ENCODE assay signal across 8 cellular contexts in the genomic region with DNA sequence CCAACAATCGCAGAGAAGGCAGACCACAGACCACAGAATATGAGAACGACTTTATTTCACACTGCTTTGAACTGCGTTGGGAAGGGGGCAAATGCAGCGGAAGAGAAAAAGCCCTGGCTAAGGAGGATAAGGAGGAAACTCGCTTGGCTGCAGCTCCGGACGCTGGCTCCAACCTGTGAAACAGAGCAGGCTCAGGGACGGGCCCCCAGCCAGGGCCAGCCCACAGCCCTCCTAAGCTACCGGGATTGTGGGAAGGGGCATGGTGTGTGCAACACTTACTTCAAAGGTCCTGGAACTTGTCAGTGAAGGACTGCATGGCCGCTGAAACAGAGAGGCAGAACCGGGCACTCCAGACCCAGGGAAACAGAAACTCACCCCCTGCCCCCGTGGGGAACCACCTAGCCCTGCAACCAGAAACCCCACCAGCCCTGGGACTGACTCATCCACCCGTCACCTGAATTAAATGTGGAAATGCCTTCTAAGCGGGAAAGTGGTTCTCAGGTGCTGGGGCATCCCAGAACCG. TPM values are rescaled to one million over a fixed set of nuclear protein-coding genes. Genes with fewer than 3 reads are reported as not detected.
DNase-seq lines count a peak whose midpoint lies in the region; ATAC-seq and TF ChIP-seq lines count a peak whose summit lies in the region.
"Not testable (repeated sequence)": the region's sequence is repeated elsewhere in the genome, so short reads cannot be mapped to it uniquely, and the experiment has no call there.
"Had no signal": no experiment of that assay in that cellular context is flagged by ENCODE, and none has a peak within 500 bp of the region (broad histone marks: within the 10 kb centered on the region; RNA-seq: fewer than 3 reads in every experiment).

No MANE protein-coding gene starts in this region.

- not testable (repeated sequence) for BruUV-seq in PC-3 (replicated peaks; lab: Mats Ljungman, UMichigan)

- not testable (repeated sequence) for H3K9me3 Mint-ChIP-seq in activated CD4-positive, alpha-beta T cell treated with anti-CD3 and anti-CD28 coated beads for 36 hours (ENCODE audit: low read depth); activated T-cell treated with anti-CD3 and anti-CD28 coated beads, Interleukin-2, amount 50 U/mL, for 72 hours; activated naive CD4-positive, alpha-beta T cell treated with anti-CD3 and anti-CD28 coated beads, Interleukin-2, amount 50 U/mL, for 72 hours
- H3K9me3 Mint-ChIP-seq in endodermal cell, result peaks cover 69% of the 10 kb centered on the region

- peak overlapping the region; percentile 46 for H3K4me2 ChIP-seq in BLaER1
- H3K4me2 ChIP-seq in PC-3 (ENCODE audit: low read length), result peak overlapping the region; percentile 48

- H3K36me3 ChIP-seq in BLaER1; PC-3 (ENCODE audit: low read depth, low read length); endodermal cell (ENCODE audit: control insufficient read depth, insufficient read depth, low read length): not testable (repeated sequence)

- peaks cover 18% of the 10 kb centered on the region for H3K4me1 Mint-ChIP-seq in activated CD4-positive, alpha-beta T cell treated with anti-CD3 and anti-CD28 coated beads for 36 hours
- peaks cover 23% of the 10 kb centered on the region for H3K4me1 Mint-ChIP-seq in activated T-cell treated with anti-CD3 and anti-CD28 coated beads, Interleukin-2, amount 50 U/mL, for 72 hours (ENCODE audit: low read depth)
- not testable (repeated sequence) for H3K4me1 Mint-ChIP-seq in endodermal cell

- intact Hi-C loops in PC-3 (cut with micrococcal nuclease), result loop anchor here (2.0 kb wide), 1 partner anchor 257 kb away; no protein-coding TSS in a partner anchor
- intact Hi-C loops in activated CD4-positive, alpha-beta T cell treated with anti-CD3 and anti-CD28 coated beads for 36 hours (cut with DNase I, micrococcal nuclease), result not testable (repeated sequence)

- H3K9me2 ChIP-seq in PC-3 (replicated peaks; ENCODE audit: low read length), result not testable (repeated sequence)

- H3K79me2 ChIP-seq in PC-3 (ENCODE audit: low read length), result not testable (repeated sequence)

- not testable (repeated sequence) for DNase-seq in PC-3; activated CD4-positive, alpha-beta T cell treated with anti-CD3 and anti-CD28 coated beads for 36 hours; activated T-cell treated with anti-CD3 and anti-CD28 coated beads, Interleukin-2, amount 50 U/mL, for 72 hours; activated naive CD4-positive, alpha-beta T cell treated with anti-CD3 and anti-CD28 coated beads, Interleukin-2, amount 50 U/mL, for 72 hours (ENCODE audit: low spot score in 2 of 2)
- DNase-seq in endodermal cell, result peak; percentile 41
- peak; percentile 5 for DNase-seq in stimulated activated naive CD8-positive, alpha-beta T cell treated with anti-CD3 and anti-CD28 coated beads, Interleukin-15, Interleukin-2, amounts not matched to agents 100 U/mL and 50 U/mL, for 24 hours

- peaks cover 21% of the 10 kb centered on the region for H3K27me3 Mint-ChIP-seq in activated CD4-positive, alpha-beta T cell treated with anti-CD3 and anti-CD28 coated beads for 36 hours
- peaks cover 65% of the 10 kb centered on the region for H3K27me3 Mint-ChIP-seq in activated T-cell treated with anti-CD3 and anti-CD28 coated beads, Interleukin-2, amount 50 U/mL, for 72 hours (ENCODE audit: low read depth)
- not testable (repeated sequence) for H3K27me3 Mint-ChIP-seq in endodermal cell (ENCODE audit: insufficient read depth)

- H3K27ac Mint-ChIP-seq in activated CD4-positive, alpha-beta T cell treated with anti-CD3 and anti-CD28 coated beads for 36 hours; activated T-cell treated with anti-CD3 and anti-CD28 coated beads, Interleukin-2, amount 50 U/mL, for 72 hours; activated naive CD4-positive, alpha-beta T cell treated with anti-CD3 and anti-CD28 coated beads, Interleukin-2, amount 50 U/mL, for 72 hours; endodermal cell: not testable (repeated sequence)

- TF ChIP-seq CTCF in PC-3 (conservative IDR thresholded peaks at IDR 0.05; ENCODE audit: low read depth, low read length); endodermal cell (conservative IDR thresholded peaks at IDR 0.05): not testable (repeated sequence)

- CTCF ChIA-PET in PC-3 (lab: Charles Lee); activated CD4-positive, alpha-beta T cell treated with anti-CD3 and anti-CD28 coated beads for 36 hours (lab: Charles Lee): not testable (repeated sequence)

- H3K27ac ChIP-seq in BLaER1; PC-3 (ENCODE audit: low read length); endodermal cell (ENCODE audit: low read depth, low read length): not testable (repeated sequence)

- peaks cover 26% of the 10 kb centered on the region; the same call in 1 of the 2 replicates for H3K9me3 ChIP-seq in BLaER1
- not testable (repeated sequence) for H3K9me3 ChIP-seq in PC-3 (ENCODE audit: low read length); endodermal cell (ENCODE audit: control insufficient read depth, low read length)

- H3K9ac ChIP-seq in BLaER1; PC-3 (ENCODE audit: low read length); endodermal cell (ENCODE audit: extremely low read depth, low read length, poor library complexity, severe bottlenecking): not testable (repeated sequence)

- peaks cover 79% of the 10 kb centered on the region for H4K20me1 ChIP-seq in BLaER1
- H4K20me1 ChIP-seq in PC-3 (ENCODE audit: low read length), result not testable (repeated sequence)

- not testable (repeated sequence) for H3K36me3 Mint-ChIP-seq in activated CD4-positive, alpha-beta T cell treated with anti-CD3 and anti-CD28 coated beads for 36 hours (ENCODE audit: low read depth); activated T-cell treated with anti-CD3 and anti-CD28 coated beads, Interleukin-2, amount 50 U/mL, for 72 hours (ENCODE audit: insufficient read depth in 2 of 2); activated naive CD4-positive, alpha-beta T cell treated with anti-CD3 and anti-CD28 coated beads, Interleukin-2, amount 50 U/mL, for 72 hours; endodermal cell (ENCODE audit: low read depth)

- H2AFZ ChIP-seq in PC-3 (ENCODE audit: low read length), result not testable (repeated sequence)

- H3K27me3 ChIP-seq in BLaER1, result peaks cover 100% of the 10 kb centered on the region
- H3K27me3 ChIP-seq in PC-3 (ENCODE audit: low read length), result peaks cover 21% of the 10 kb centered on the region
- not testable (repeated sequence) for H3K27me3 ChIP-seq in endodermal cell (ENCODE audit: control insufficient read depth, insufficient read depth, low read length, poor library complexity, severe bottlenecking)

- POLR2A ChIA-PET in PC-3 (lab: Charles Lee; ENCODE audit: unreplicated experiment); activated CD4-positive, alpha-beta T cell treated with anti-CD3 and anti-CD28 coated beads for 36 hours (lab: Charles Lee): not testable (repeated sequence)

- peak; percentile 46; the same call in 1 of the 2 replicates for ATAC-seq in PC-3
- peak; percentile 31 for ATAC-seq in activated CD4-positive, alpha-beta T cell treated with anti-CD3 and anti-CD28 coated beads for 36 hours
- ATAC-seq in activated T-cell treated with anti-CD3 and anti-CD28 coated beads, Interleukin-2, amount 50 U/mL, for 72 hours (replicated peaks in 1 of 2), result peak; percentile 17 to 27
- ATAC-seq in activated naive CD4-positive, alpha-beta T cell treated with anti-CD3 and anti-CD28 coated beads, Interleukin-2, amount 50 U/mL, for 72 hours, result peak; percentile 38 to 80
- peak; percentile 19 for ATAC-seq in stimulated activated naive CD8-positive, alpha-beta T cell treated with anti-CD3 and anti-CD28 coated beads, Interleukin-15, Interleukin-2, amounts not matched to agents 100 U/mL and 50 U/mL, for 24 hours

- H3K4me3 Mint-ChIP-seq in activated CD4-positive, alpha-beta T cell treated with anti-CD3 and anti-CD28 coated beads for 36 hours; endodermal cell: not testable (repeated sequence)
- H3K4me3 Mint-ChIP-seq in activated T-cell treated with anti-CD3 and anti-CD28 coated beads, Interleukin-2, amount 50 U/mL, for 72 hours, result peak overlapping the region; percentile 49 to 52

- peaks cover 16% of the 10 kb centered on the region; the same call in 1 of the 2 replicates for H3K4me1 ChIP-seq in BLaER1
- not testable (repeated sequence) for H3K4me1 ChIP-seq in PC-3 (ENCODE audit: insufficient read depth, low read length); endodermal cell (ENCODE audit: control insufficient read depth, insufficient read depth, low read length)

- not testable (repeated sequence) for H3K4me3 ChIP-seq in BLaER1; endodermal cell (ENCODE audit: low read length)
- 0 out of 2 replicates have a peak overlapping the region, but pooled peaks have one; percentile 15 for H3K4me3 ChIP-seq in PC-3 (ENCODE audit: low read length)

- WGBS in endodermal cell (ENCODE audit: insufficient coverage in 1 of 2, insufficient read length in 1 of 2), 2 experiments, result 84% methylated on average over 7 of the region's 15 CpGs; no CpG with 5 or more reads in 1 of the 2 experiments

- H3F3A ChIP-seq in PC-3 (ENCODE audit: low read length, unreplicated experiment), result not testable (repeated sequence)

RNA-seq across cellular contexts. Expression of a gene that starts 41.1 kb away (rescaled TPM):
- total RNA-seq in PC-3 (2014; rRNA removed), result 0.07 and 0.58 TPM in 2 replicates
- under 1 TPM; 0.21 to 0.50 TPM for total RNA-seq in activated CD4-positive, alpha-beta T cell treated with anti-CD3 and anti-CD28 coated beads for 36 hours
- total RNA-seq in activated T-cell treated with anti-CD3 and anti-CD28 coated beads, Interleukin-2, amount 50 U/mL, for 72 hours, result under 1 TPM; 0.26 to 0.69 TPM
- under 1 TPM; 0.05 to 0.19 TPM for total RNA-seq in activated naive CD4-positive, alpha-beta T cell treated with anti-CD3 and anti-CD28 coated beads, Interleukin-2, amount 50 U/mL, for 72 hours
- 10 to 100 TPM in 1 of 2 donors, 1 to 10 TPM in 1; 6.9 to 11.2 TPM for total RNA-seq in endodermal cell
- polyA plus RNA-seq in endodermal cell (2013, experiment 1 of 2), result 4.7 TPM
- polyA plus RNA-seq in endodermal cell (2013, experiment 2 of 2), result 6.4 TPM
- total RNA-seq: HT-29 had no signal
